17 cellular contexts compared by ENCODE assay signal in genomic region chr9:94996638-94997037, GRCh38.
DNase-seq lines count a peak whose midpoint lies in the region; ATAC-seq and TF ChIP-seq lines count a peak whose summit lies in the region.
"Had no signal": no experiment of that assay in that cellular context is flagged by ENCODE, and none has a peak within 500 bp of the region (broad histone marks: within the 10 kb centered on the region; RNA-seq: fewer than 3 reads in every experiment).

No MANE protein-coding gene starts in this region.

- TF ChIP-seq POLR2A in sigmoid colon (IDR thresholded peaks at IDR 0.05), result no peak

- no peak for TF ChIP-seq EP300 in sigmoid colon (IDR thresholded peaks at IDR 0.05)

- peaks cover 12% of the 10 kb centered on the region for H3K27me3 Mint-ChIP-seq in activated CD4-positive, alpha-beta T cell treated with anti-CD3 and anti-CD28 coated beads for 36 hours

- H3K4me3 ChIP-seq in left lung (no peak overlapping the region), sigmoid colon (no peak overlapping the region)

- no peak overlapping the region for H3K27ac Mint-ChIP-seq in activated CD4-positive, alpha-beta T cell treated with anti-CD3 and anti-CD28 coated beads for 36 hours
- H3K27ac Mint-ChIP-seq: activated CD8-positive, alpha-beta T cell treated with anti-CD3 and anti-CD28 coated beads, Interleukin-2, amount 10 ng/mL, durations not matched to agents 7 days and 5 days; memory B cell had no signal

- DNase-seq in Right ventricle myocardium inferior (ENCODE audit: missing footprints) (no peak), cardiac septum (ENCODE audit: low spot score) (no peak), left lung (no peak), sigmoid colon (no peak), OCI-M2 (lab: John Stamatoyannopoulos, UW; ENCODE audit: unreplicated experiment) (no peak)
- no peak for DNase-seq in activated CD4-positive, alpha-beta T cell treated with anti-CD3 and anti-CD28 coated beads for 36 hours
- DNase-seq: activated CD8-positive, alpha-beta T cell treated with anti-CD3 and anti-CD28 coated beads, Interleukin-2, amount 10 ng/mL, durations not matched to agents 7 days and 5 days; activated effector memory CD4-positive, alpha-beta T cell treated with anti-CD3 and anti-CD28 coated beads, Interleukin-2, amount 50 U/mL, for 16 hours; GDM1; hippocampal formation; NCI-H1694 treated with DMSO at 0.1 percent for 48 hours; posterior cingulate gyrus; stimulated activated CD4-positive, alpha-beta T cell treated with anti-CD3 and anti-CD28 coated beads, Interleukin-2, amount 100 ng/mL, for 24 hours had no signal

- H3K27me3 ChIP-seq in left lung (no peaks in the 10 kb centered on the region), sigmoid colon (no peaks in the 10 kb centered on the region)

- no peak for TF ChIP-seq CTCF in left lung (IDR thresholded peaks at IDR 0.05)
- no peak for TF ChIP-seq CTCF in sigmoid colon (IDR thresholded peaks at IDR 0.05)

- POLR2A ChIA-PET in activated CD4-positive, alpha-beta T cell treated with anti-CD3 and anti-CD28 coated beads for 36 hours (lab: Charles Lee), result no interaction called here

- intact Hi-C loops in Right ventricle myocardium inferior (cut with DNase I) (loop anchor here (2.0 kb wide), 1 partner anchor 46 kb away; no protein-coding TSS in a partner anchor), cardiac septum (cut with DNase I) (loop anchor here (2.0 kb wide), 2 partner anchors 46 to 124 kb away; no protein-coding TSS in a partner anchor), left lung (cut with DNase I) (no loop called here), sigmoid colon (cut with DNase I) (loop anchor here (5.0 kb wide), 3 partner anchors 84 to 214 kb away; no protein-coding TSS in a partner anchor)
- intact Hi-C loops in activated CD4-positive, alpha-beta T cell treated with anti-CD3 and anti-CD28 coated beads for 36 hours (cut with DNase I, micrococcal nuclease), result no loop called here

- H3K4me3 Mint-ChIP-seq in activated CD4-positive, alpha-beta T cell treated with anti-CD3 and anti-CD28 coated beads for 36 hours, result no peak overlapping the region
- H3K4me3 Mint-ChIP-seq: activated CD8-positive, alpha-beta T cell treated with anti-CD3 and anti-CD28 coated beads, Interleukin-2, amount 10 ng/mL, durations not matched to agents 7 days and 5 days; memory B cell had no signal

- no peaks in the 10 kb centered on the region for H3K9me3 ChIP-seq in left lung
- H3K9me3 ChIP-seq in sigmoid colon, result no peaks in the 10 kb centered on the region

- H3K4me1 ChIP-seq in left lung (peaks cover 16 to 19% of the 10 kb centered on the region in 2 donors), sigmoid colon (peaks cover 0 to 47% (median 37%) of the 10 kb centered on the region in 4 donors)

- H3K27ac ChIP-seq in left lung, result peak overlapping the region; percentile 30 to 33
- H3K27ac ChIP-seq in sigmoid colon, result peak overlapping the region; percentile 78 to 99 (median 88)
- H3K27ac ChIP-seq: HL-60 had no signal

- 83 to 86% methylated on average over 1 of the region's 1 CpG for WGBS in sigmoid colon, 2 donors

- ATAC-seq in Right ventricle myocardium inferior (peak; percentile 37), left lung (no peak), GM18517 (IDR thresholded peaks at IDR 0.05; ENCODE audit: unreplicated experiment) (no peak), GM21723 (IDR thresholded peaks at IDR 0.05; ENCODE audit: unreplicated experiment) (no peak)
- no peak for ATAC-seq in activated CD4-positive, alpha-beta T cell treated with anti-CD3 and anti-CD28 coated beads for 36 hours
- ATAC-seq: activated CD8-positive, alpha-beta T cell treated with anti-CD3 and anti-CD28 coated beads, Interleukin-2, amount 10 ng/mL, durations not matched to agents 7 days and 5 days had no signal

- peaks cover 2% of the 10 kb centered on the region for H3K36me3 Mint-ChIP-seq in activated CD4-positive, alpha-beta T cell treated with anti-CD3 and anti-CD28 coated beads for 36 hours (ENCODE audit: low read depth)

- no peaks in the 10 kb centered on the region for H3K4me1 Mint-ChIP-seq in activated CD4-positive, alpha-beta T cell treated with anti-CD3 and anti-CD28 coated beads for 36 hours
- H3K4me1 Mint-ChIP-seq: memory B cell had no signal

- no peaks in the 10 kb centered on the region for H3K9me3 Mint-ChIP-seq in activated CD4-positive, alpha-beta T cell treated with anti-CD3 and anti-CD28 coated beads for 36 hours (ENCODE audit: low read depth)
- H3K9me3 Mint-ChIP-seq: memory B cell had no signal

- no peaks in the 10 kb centered on the region for H3K36me3 ChIP-seq in left lung
- no peaks in the 10 kb centered on the region for H3K36me3 ChIP-seq in sigmoid colon

- CTCF ChIA-PET in activated CD4-positive, alpha-beta T cell treated with anti-CD3 and anti-CD28 coated beads for 36 hours (lab: Charles Lee), result no interaction called here

Comparison
In these comparisons a context has a peak if more than half of its experiments do, and no peak if none do; other contexts are left out.
1. intact Hi-C loops: an anchor here in Right ventricle myocardium inferior (2.0 kb wide), cardiac septum (2.0 kb wide) and sigmoid colon (5.0 kb wide); none called in left lung and activated CD4-positive, alpha-beta T cell treated with anti-CD3 and anti-CD28 coated beads for 36 hours.